1 cellular context compared by ENCODE assay signal in the genomic region with DNA sequence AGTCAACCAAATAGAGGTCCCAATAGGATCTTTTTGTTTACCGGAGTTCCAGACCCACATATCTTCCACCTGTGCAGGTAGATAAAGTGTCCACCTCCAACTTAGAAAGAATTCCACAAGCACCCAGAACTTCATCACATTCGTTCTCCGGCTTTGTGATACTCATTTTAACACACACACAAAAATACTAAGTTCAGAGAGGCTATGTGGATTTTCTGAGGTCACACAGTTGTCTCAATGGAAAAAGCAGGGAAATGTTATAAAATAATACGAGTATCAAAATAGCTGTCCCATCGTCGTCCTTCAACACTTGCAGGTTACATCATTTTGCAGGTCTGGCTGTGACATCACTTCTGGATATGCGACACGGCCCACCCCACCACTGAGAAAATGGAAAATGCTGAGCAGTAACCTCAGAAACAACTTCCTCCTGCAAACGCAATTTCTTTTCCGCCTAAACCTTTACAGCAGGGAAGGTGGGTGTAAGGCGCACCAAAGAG.
TF ChIP-seq lines count a peak whose summit lies in the region.

No MANE protein-coding gene starts in this region.

TF ChIP-seq in HEK293, 187 proteins besides CTCF, POLR2A, EP300 and RAD21 (continued from another document):
- TF ChIP-seq, protein P1, sequence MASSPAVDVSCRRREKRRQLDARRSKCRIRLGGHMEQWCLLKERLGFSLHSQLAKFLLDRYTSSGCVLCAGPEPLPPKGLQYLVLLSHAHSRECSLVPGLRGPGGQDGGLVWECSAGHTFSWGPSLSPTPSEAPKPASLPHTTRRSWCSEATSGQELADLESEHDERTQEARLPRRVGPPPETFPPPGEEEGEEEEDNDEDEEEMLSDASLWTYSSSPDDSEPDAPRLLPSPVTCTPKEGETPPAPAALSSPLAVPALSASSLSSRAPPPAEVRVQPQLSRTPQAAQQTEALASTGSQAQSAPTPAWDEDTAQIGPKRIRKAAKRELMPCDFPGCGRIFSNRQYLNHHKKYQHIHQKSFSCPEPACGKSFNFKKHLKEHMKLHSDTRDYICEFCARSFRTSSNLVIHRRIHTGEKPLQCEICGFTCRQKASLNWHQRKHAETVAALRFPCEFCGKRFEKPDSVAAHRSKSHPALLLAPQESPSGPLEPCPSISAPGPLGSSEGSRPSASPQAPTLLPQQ (tag by site-specific recombination; IDR thresholded peaks at IDR 0.05): peak; percentile 18; the same call in 1 of the 2 replicates
- 0 out of 2 replicates have a peak, but pooled peaks have one; percentile 29 for TF ChIP-seq ZNF10 (tag by site-specific recombination; IDR thresholded peaks at IDR 0.05)
- peak; percentile 54 for TF ChIP-seq ZFHX2 (tag by site-specific recombination; conservative IDR thresholded peaks at IDR 0.05)
- TF ChIP-seq ZNF350 (tag by site-specific recombination; IDR thresholded peaks at IDR 0.05): no peak
- TF ChIP-seq ZNF530 (tag by site-specific recombination; IDR thresholded peaks at IDR 0.05; ENCODE audit: low read depth): no peak
- TF ChIP-seq, protein P2, sequence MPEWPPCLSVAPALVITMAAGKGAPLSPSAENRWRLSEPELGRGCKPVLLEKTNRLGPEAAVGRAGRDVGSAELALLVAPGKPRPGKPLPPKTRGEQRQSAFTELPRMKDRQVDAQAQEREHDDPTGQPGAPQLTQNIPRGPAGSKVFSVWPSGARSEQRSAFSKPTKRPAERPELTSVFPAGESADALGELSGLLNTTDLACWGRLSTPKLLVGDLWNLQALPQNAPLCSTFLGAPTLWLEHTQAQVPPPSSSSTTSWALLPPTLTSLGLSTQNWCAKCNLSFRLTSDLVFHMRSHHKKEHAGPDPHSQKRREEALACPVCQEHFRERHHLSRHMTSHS (tag by site-specific recombination; IDR thresholded peaks at IDR 0.05): no peak
- no peak for TF ChIP-seq ZNF416 (tag by site-specific recombination; IDR thresholded peaks at IDR 0.05)
- no peak for TF ChIP-seq ZNF433 (tag by site-specific recombination; IDR thresholded peaks at IDR 0.05; ENCODE audit: low read depth)
- TF ChIP-seq ZNF221 (tag by site-specific recombination; IDR thresholded peaks at IDR 0.05; ENCODE audit: borderline replicate concordance): no peak
- TF ChIP-seq, protein P3, sequence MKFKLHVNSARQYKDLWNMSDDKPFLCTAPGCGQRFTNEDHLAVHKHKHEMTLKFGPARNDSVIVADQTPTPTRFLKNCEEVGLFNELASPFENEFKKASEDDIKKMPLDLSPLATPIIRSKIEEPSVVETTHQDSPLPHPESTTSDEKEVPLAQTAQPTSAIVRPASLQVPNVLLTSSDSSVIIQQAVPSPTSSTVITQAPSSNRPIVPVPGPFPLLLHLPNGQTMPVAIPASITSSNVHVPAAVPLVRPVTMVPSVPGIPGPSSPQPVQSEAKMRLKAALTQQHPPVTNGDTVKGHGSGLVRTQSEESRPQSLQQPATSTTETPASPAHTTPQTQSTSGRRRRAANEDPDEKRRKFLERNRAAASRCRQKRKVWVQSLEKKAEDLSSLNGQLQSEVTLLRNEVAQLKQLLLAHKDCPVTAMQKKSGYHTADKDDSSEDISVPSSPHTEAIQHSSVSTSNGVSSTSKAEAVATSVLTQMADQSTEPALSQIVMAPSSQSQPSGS (tag by site-specific recombination; IDR thresholded peaks at IDR 0.05; ENCODE audit: low read depth): peak; percentile 70
TF ChIP-seq in HEK293: peak in this region for 9.
